ENCODE assay signal across 1 cellular context in genomic region chr2:45611020-45611737, GRCh38.
TF ChIP-seq lines count a peak whose summit lies in the region.

A gene with protein sequence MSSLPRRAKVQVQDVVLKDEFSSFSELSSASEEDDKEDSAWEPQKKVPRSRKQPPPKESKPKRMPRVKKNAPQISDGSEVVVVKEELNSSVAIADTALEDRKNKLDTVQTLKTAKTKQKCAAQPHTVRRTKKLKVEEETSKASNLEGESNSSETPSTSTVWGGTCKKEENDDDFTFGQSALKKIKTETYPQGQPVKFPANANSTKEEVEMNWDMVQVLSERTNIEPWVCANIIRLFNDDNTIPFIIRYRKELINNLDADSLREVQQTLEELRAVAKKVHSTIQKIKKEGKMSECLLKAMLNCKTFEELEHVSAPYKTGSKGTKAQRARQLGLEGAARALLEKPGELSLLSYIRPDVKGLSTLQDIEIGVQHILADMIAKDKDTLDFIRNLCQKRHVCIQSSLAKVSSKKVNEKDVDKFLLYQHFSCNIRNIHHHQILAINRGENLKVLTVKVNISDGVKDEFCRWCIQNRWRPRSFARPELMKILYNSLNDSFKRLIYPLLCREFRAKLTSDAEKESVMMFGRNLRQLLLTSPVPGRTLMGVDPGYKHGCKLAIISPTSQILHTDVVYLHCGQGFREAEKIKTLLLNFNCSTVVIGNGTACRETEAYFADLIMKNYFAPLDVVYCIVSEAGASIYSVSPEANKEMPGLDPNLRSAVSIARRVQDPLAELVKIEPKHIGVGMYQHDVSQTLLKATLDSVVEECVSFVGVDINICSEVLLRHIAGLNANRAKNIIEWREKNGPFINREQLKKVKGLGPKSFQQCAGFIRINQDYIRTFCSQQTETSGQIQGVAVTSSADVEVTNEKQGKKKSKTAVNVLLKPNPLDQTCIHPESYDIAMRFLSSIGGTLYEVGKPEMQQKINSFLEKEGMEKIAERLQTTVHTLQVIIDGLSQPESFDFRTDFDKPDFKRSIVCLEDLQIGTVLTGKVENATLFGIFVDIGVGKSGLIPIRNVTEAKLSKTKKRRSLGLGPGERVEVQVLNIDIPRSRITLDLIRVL (minus strand): TSS chr2:45611267. CDS start chr2:45605441, 5,826 bp downstream.

TF ChIP-seq in HepG2, 621 proteins besides CTCF, POLR2A, EP300 and RAD21 (continued from another document and continues in another):
- no peak for TF ChIP-seq ZNF33A (CRISPR knock-in tag; IDR thresholded peaks at IDR 0.05; ENCODE audit: borderline replicate concordance)
- no peak for TF ChIP-seq AFF4 (CRISPR knock-in tag; IDR thresholded peaks at IDR 0.05)
- no peak for TF ChIP-seq ZNF850 (CRISPR knock-in tag; conservative IDR thresholded peaks at IDR 0.05)
- 0 out of 2 replicates have a peak, but pooled peaks have one; percentile 14 for TF ChIP-seq ZNF547 (CRISPR knock-in tag; IDR thresholded peaks at IDR 0.05)
- TF ChIP-seq RFX1 (IDR thresholded peaks at IDR 0.05): no peak
- no peak for TF ChIP-seq WIZ (CRISPR knock-in tag; IDR thresholded peaks at IDR 0.05)
- peak; percentile 58; the same call in 1 of the 2 replicates for TF ChIP-seq ZNF598 (CRISPR knock-in tag; IDR thresholded peaks at IDR 0.05; ENCODE audit: borderline replicate concordance)
- no peak for TF ChIP-seq ZNF296 (CRISPR knock-in tag; conservative IDR thresholded peaks at IDR 0.05)
- TF ChIP-seq, protein P1, sequence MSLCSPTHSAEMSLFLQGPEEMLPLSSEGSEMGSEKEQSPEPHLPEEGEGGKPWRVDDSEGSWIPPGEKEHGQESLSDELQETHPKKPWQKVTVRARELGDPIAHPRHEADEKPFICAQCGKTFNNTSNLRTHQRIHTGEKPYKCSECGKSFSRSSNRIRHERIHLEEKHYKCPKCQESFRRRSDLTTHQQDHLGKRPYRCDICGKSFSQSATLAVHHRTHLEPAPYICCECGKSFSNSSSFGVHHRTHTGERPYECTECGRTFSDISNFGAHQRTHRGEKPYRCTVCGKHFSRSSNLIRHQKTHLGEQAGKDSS (CRISPR knock-in tag; IDR thresholded peaks at IDR 0.05; ENCODE audit: borderline replicate concordance, low read depth): 0 out of 2 replicates have a peak, but pooled peaks have one; percentile 57
- TF ChIP-seq ZBTB3 (CRISPR knock-in tag; IDR thresholded peaks at IDR 0.05; ENCODE audit: borderline replicate concordance, low read depth): 0 out of 2 replicates have a peak, but pooled peaks have one; percentile 14
- no peak for TF ChIP-seq ATAD3A (CRISPR knock-in tag; IDR thresholded peaks at IDR 0.05)
- TF ChIP-seq, protein P2, sequence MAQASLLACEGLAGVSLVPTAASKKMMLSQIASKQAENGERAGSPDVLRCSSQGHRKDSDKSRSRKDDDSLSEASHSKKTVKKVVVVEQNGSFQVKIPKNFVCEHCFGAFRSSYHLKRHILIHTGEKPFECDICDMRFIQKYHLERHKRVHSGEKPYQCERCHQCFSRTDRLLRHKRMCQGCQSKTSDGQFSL (CRISPR knock-in tag; IDR thresholded peaks at IDR 0.05): no peak
- no peak for TF ChIP-seq PAWR (CRISPR knock-in tag; IDR thresholded peaks at IDR 0.05; ENCODE audit: borderline replicate concordance)
- TF ChIP-seq CHCHD3 (CRISPR knock-in tag; IDR thresholded peaks at IDR 0.05): no peak; the same call in 1 of the 2 replicates
- TF ChIP-seq ZNF660 (CRISPR knock-in tag; IDR thresholded peaks at IDR 0.05; ENCODE audit: borderline replicate concordance, low read depth): no peak
- no peak for TF ChIP-seq MAFG (CRISPR knock-in tag; IDR thresholded peaks at IDR 0.05)
- TF ChIP-seq NBN (conservative IDR thresholded peaks at IDR 0.05): no peak
- no peak for TF ChIP-seq HNRNPUL1 (IDR thresholded peaks at IDR 0.05; ENCODE audit: low read depth, low read length)
- TF ChIP-seq ARNT (IDR thresholded peaks at IDR 0.05): no peak
- no peak for TF ChIP-seq SMARCC2 (IDR thresholded peaks at IDR 0.05)
- TF ChIP-seq ISX (CRISPR knock-in tag; conservative IDR thresholded peaks at IDR 0.05): 0 out of 2 replicates have a peak, but pooled peaks have one; percentile 36
- TF ChIP-seq ZBTB40 (IDR thresholded peaks at IDR 0.05): peak; percentile 87
- TF ChIP-seq ZBTB40 (CRISPR knock-in tag; IDR thresholded peaks at IDR 0.05): no peak
- no peak for TF ChIP-seq EHMT2 (IDR thresholded peaks at IDR 0.05; ENCODE audit: borderline replicate concordance, low read depth, low read length)
- TF ChIP-seq TBL1XR1 (IDR thresholded peaks at IDR 0.05; ENCODE audit: borderline replicate concordance, low read length, partially characterized antibody): no peak
- TF ChIP-seq ZGPAT (CRISPR knock-in tag; IDR thresholded peaks at IDR 0.05): peak; percentile 55
- TF ChIP-seq ZNF841 (CRISPR knock-in tag; IDR thresholded peaks at IDR 0.05; ENCODE audit: borderline replicate concordance): no peak
- TF ChIP-seq, protein P3, sequence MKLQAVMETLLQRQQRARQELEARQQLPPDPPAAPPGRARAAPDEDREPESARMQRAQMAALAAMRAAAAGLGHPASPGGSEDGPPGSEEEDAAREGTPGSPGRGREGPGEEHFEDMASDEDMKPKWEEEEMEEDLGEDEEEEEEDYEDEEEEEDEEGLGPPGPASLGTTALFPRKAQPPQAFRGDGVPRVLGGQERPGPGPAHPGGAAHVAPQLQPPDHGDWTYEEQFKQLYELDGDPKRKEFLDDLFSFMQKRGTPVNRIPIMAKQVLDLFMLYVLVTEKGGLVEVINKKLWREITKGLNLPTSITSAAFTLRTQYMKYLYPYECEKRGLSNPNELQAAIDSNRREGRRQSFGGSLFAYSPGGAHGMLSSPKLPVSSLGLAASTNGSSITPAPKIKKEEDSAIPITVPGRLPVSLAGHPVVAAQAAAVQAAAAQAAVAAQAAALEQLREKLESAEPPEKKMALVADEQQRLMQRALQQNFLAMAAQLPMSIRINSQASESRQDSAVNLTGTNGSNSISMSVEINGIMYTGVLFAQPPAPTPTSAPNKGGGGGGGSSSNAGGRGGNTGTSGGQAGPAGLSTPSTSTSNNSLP (IDR thresholded peaks at IDR 0.05; ENCODE audit: low read depth, low read length): no peak
- TF ChIP-seq HMG20A (CRISPR knock-in tag; IDR thresholded peaks at IDR 0.05; ENCODE audit: borderline replicate concordance): no peak; the same call in 1 of the 2 replicates
- TF ChIP-seq, protein P4, sequence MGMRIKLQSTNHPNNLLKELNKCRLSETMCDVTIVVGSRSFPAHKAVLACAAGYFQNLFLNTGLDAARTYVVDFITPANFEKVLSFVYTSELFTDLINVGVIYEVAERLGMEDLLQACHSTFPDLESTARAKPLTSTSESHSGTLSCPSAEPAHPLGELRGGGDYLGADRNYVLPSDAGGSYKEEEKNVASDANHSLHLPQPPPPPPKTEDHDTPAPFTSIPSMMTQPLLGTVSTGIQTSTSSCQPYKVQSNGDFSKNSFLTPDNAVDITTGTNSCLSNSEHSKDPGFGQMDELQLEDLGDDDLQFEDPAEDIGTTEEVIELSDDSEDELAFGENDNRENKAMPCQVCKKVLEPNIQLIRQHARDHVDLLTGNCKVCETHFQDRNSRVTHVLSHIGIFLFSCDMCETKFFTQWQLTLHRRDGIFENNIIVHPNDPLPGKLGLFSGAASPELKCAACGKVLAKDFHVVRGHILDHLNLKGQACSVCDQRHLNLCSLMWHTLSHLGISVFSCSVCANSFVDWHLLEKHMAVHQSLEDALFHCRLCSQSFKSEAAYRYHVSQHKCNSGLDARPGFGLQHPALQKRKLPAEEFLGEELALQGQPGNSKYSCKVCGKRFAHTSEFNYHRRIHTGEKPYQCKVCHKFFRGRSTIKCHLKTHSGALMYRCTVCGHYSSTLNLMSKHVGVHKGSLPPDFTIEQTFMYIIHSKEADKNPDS (CRISPR knock-in tag; IDR thresholded peaks at IDR 0.05): no peak
- no peak for TF ChIP-seq ZNF562 (CRISPR knock-in tag; IDR thresholded peaks at IDR 0.05; ENCODE audit: borderline replicate concordance)
- TF ChIP-seq RBAK (CRISPR knock-in tag; IDR thresholded peaks at IDR 0.05): no peak
- peak; percentile 43; the same call in 1 of the 2 replicates for TF ChIP-seq ATF1 (CRISPR knock-in tag; IDR thresholded peaks at IDR 0.05)
- no peak for TF ChIP-seq SMAD9 (CRISPR knock-in tag; IDR thresholded peaks at IDR 0.05)
